Comparison of ENCODE assay signal across 1 cellular context in the genomic region with DNA sequence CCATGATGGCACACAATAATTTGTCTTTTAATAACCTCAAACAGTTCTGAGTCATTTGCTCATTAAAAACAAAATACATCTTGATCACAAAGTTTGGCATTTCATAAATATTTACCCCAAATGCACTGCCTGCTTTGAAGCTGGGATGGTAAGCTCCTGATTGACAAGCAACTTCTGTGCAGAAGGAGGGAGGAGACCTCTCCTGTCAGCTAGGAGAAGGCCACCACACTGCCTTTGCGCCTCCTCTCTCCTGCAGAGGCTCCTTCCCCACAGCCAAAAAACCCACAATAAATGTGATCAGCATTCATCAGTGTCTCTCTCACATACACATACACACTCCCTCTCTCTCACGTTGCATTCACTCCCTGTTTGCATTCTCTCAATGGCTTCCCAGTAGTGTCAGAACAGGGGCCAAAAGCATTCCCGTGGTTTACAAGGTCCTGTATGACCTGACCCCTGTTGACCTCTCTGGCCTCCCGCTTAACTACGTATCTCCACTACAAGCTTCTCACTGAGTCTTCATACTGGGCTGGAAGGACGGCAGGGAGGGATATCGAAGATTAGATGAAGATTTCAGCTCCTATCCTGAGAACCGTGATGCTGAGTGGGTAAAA.
TF ChIP-seq lines count a peak whose summit lies in the region.

No MANE protein-coding gene starts in this region.

TF ChIP-seq in K562, 482 proteins besides CTCF, POLR2A, EP300 and RAD21:
- TF ChIP-seq NFYB (IDR thresholded peaks at IDR 0.05; ENCODE audit: extremely low read depth, insufficient read length) (no peak), ESRRA (IDR thresholded peaks at IDR 0.05; ENCODE audit: borderline replicate concordance, low read depth) (peak; percentile 31; the same call in 1 of the 2 replicates), MEIS2 (IDR thresholded peaks at IDR 0.05; ENCODE audit: partially characterized antibody) (peak; percentile 16), TAL1 (IDR thresholded peaks at IDR 0.05) (no peak), TOE1 (IDR thresholded peaks at IDR 0.05; ENCODE audit: borderline replicate concordance) (no peak), TOE1 (CRISPR knock-in tag; IDR thresholded peaks at IDR 0.05; ENCODE audit: borderline replicate concordance, low read depth) (no peak), ARHGAP35 (IDR thresholded peaks at IDR 0.05; ENCODE audit: partially characterized antibody) (no peak), XRCC5 (IDR thresholded peaks at IDR 0.05; ENCODE audit: low read depth, low read length) (no peak), MLX (CRISPR knock-in tag; conservative IDR thresholded peaks at IDR 0.05) (no peak), NR2C1 (IDR thresholded peaks at IDR 0.05) (no peak), NR2C1 (tag; IDR thresholded peaks at IDR 0.05) (0 out of 2 replicates have a peak, but pooled peaks have one; percentile 19)
- TF ChIP-seq, protein P1, sequence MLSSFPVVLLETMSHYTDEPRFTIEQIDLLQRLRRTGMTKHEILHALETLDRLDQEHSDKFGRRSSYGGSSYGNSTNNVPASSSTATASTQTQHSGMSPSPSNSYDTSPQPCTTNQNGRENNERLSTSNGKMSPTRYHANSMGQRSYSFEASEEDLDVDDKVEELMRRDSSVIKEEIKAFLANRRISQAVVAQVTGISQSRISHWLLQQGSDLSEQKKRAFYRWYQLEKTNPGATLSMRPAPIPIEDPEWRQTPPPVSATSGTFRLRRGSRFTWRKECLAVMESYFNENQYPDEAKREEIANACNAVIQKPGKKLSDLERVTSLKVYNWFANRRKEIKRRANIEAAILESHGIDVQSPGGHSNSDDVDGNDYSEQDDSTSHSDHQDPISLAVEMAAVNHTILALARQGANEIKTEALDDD (IDR thresholded peaks at IDR 0.05) = 0 out of 2 replicates have a peak, but pooled peaks have one; percentile 10
- TF ChIP-seq, protein P2, sequence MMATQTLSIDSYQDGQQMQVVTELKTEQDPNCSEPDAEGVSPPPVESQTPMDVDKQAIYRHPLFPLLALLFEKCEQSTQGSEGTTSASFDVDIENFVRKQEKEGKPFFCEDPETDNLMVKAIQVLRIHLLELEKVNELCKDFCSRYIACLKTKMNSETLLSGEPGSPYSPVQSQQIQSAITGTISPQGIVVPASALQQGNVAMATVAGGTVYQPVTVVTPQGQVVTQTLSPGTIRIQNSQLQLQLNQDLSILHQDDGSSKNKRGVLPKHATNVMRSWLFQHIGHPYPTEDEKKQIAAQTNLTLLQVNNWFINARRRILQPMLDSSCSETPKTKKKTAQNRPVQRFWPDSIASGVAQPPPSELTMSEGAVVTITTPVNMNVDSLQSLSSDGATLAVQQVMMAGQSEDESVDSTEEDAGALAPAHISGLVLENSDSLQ (IDR thresholded peaks at IDR 0.05) = peak; percentile 78
TF ChIP-seq in K562: peak in this region for 5.
